10 cellular contexts compared by ENCODE assay signal in the genomic region with DNA sequence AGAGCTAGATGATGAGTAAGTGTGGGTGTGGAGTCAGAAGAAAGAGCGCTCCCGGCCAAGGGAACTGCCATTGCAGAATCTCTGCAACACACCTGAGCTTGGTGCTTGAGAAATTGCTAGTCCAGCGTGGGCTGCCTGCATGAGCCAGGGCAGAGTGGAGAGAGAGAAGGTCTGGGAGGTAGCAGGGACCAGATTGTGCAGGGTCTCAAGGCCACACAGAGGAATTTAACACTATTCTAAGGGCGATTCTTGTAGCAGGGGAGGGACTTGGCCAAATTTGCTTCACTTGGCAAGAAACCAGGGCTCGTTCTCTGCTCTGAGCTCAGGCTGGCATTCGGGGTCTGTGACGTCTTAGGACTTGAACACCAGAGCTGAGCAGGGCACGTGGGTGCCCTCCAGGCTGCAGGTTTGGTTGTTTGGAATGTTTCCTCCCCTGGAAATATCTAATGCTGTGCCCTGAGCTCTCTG. TPM values are rescaled to one million over a fixed set of nuclear protein-coding genes. Genes with fewer than 3 reads are reported as not detected.
DNase-seq lines count a peak whose midpoint lies in the region; ATAC-seq and TF ChIP-seq lines count a peak whose summit lies in the region.
"Had no signal": no experiment of that assay in that cellular context is flagged by ENCODE, and none has a peak within 500 bp of the region (broad histone marks: within the 10 kb centered on the region; RNA-seq: fewer than 3 reads in every experiment).

No MANE protein-coding gene starts in this region.

- H3K27ac ChIP-seq in Panc1 (ENCODE audit: low read length) (peak overlapping the region; percentile 40; the same call in 1 of the 2 replicates), muscle layer of duodenum (ENCODE audit: low read length) (no peak overlapping the region), hepatocyte (no peak overlapping the region)

- BruUV-seq in Panc1 (replicated peaks; lab: Mats Ljungman, UMichigan), result no TSS peak

- H3K4me3 ChIP-seq in Panc1 (ENCODE audit: low read depth in 2 of 2, low read length in 2 of 2) (peak overlapping the region in 1 of 2 experiments; percentile 21; a peak in 1 of 4 replicates), epithelial cell of esophagus (ENCODE audit: low read length) (no peak overlapping the region), muscle layer of duodenum (ENCODE audit: low read depth in 1 of 2, low read length in 2 of 2) (peak overlapping the region; percentile 21 to 36), hepatocyte (no peak overlapping the region)

- no peaks in the 10 kb centered on the region for H3K9me2 ChIP-seq in hepatocyte (replicated peaks; ENCODE audit: insufficient read depth)

- H3K4me3 Mint-ChIP-seq in HFFc6, result no peak overlapping the region; the same call in 1 of the 2 replicates
- H3K4me3 Mint-ChIP-seq: activated CD4-positive, alpha-beta memory T cell treated with anti-CD3 and anti-CD28 coated beads, Interleukin-2, amount 10 ng/mL, durations not matched to agents 7 days and 5 days; CD4-positive, alpha-beta memory T cell had no signal

- WGBS in hepatocyte (ENCODE audit: low lambda C conversion rate, missing lambda C conversion rate), result 63% methylated on average over 8 of the region's 8 CpGs

- peaks cover 30% of the 10 kb centered on the region for H3K4me1 ChIP-seq in Panc1 (ENCODE audit: control insufficient read depth, insufficient read depth, low read length)
- peaks cover 6 to 14% of the 10 kb centered on the region in 2 donors for H3K4me1 ChIP-seq in muscle layer of duodenum (ENCODE audit: control insufficient read depth in 1 of 2, insufficient read depth in 2 of 2, low read length in 2 of 2)
- peaks cover 5% of the 10 kb centered on the region for H3K4me1 ChIP-seq in hepatocyte (ENCODE audit: insufficient read depth)

- POLR2A ChIA-PET in Panc1 (lab: Charles Lee), result interaction anchor here (0.6 kb wide), 2 partner anchors 77 to 936 kb away, joined by 5 to 9 read pairs; no protein-coding TSS in a partner anchor

- H3K27ac Mint-ChIP-seq in HFFc6, result no peak overlapping the region
- H3K27ac Mint-ChIP-seq: activated CD4-positive, alpha-beta memory T cell treated with anti-CD3 and anti-CD28 coated beads, Interleukin-2, amount 10 ng/mL, durations not matched to agents 7 days and 5 days had no signal

- no peaks in the 10 kb centered on the region for H3K36me3 ChIP-seq in Panc1 (ENCODE audit: control insufficient read depth, insufficient read depth, low read length)
- no peaks in the 10 kb centered on the region for H3K36me3 ChIP-seq in muscle layer of duodenum (ENCODE audit: control insufficient read depth in 1 of 2, insufficient read depth in 2 of 2, low read length in 2 of 2)
- H3K36me3 ChIP-seq in hepatocyte (replicated peaks; ENCODE audit: insufficient read depth, low read depth), result no peaks in the 10 kb centered on the region

- intact Hi-C loops in Panc1 (cut with micrococcal nuclease; ENCODE audit: unreplicated experiment), result no loop called here

- H3K9me3 ChIP-seq in Panc1 (ENCODE audit: control insufficient read depth, insufficient read depth, low read depth, low read length), result no peaks in the 10 kb centered on the region
- H3K9me3 ChIP-seq in muscle layer of duodenum (ENCODE audit: control insufficient read depth in 1 of 2, low read length in 2 of 2), result no peaks in the 10 kb centered on the region
- H3K9me3 ChIP-seq in hepatocyte (ENCODE audit: low read depth), result no peaks in the 10 kb centered on the region

- H3K79me2 ChIP-seq in hepatocyte, result no peaks in the 10 kb centered on the region

- H2AFZ ChIP-seq in hepatocyte, result no peak overlapping the region

- no peaks in the 10 kb centered on the region for H3K9me3 Mint-ChIP-seq in HFFc6
- H3K9me3 Mint-ChIP-seq: activated CD4-positive, alpha-beta memory T cell treated with anti-CD3 and anti-CD28 coated beads, Interleukin-2, amount 10 ng/mL, durations not matched to agents 7 days and 5 days; CD4-positive, alpha-beta memory T cell had no signal

- H3K36me3 Mint-ChIP-seq in HFFc6 (ENCODE audit: low read depth), result no peaks in the 10 kb centered on the region
- H3K36me3 Mint-ChIP-seq: CD4-positive, alpha-beta memory T cell had no signal

- in situ Hi-C loops in Panc1 (cut with HindIII; ENCODE audit: low pct_unique_long_range_greater_than_20kb, low sequenced_read_pairs), result no loop called here

- CTCF ChIA-PET in Panc1 (lab: Charles Lee), result no interaction called here

- no peak overlapping the region for H3K4me2 ChIP-seq in hepatocyte

- ATAC-seq in Panc1, result peak; percentile 7

- peaks cover 22% of the 10 kb centered on the region for H3K4me1 Mint-ChIP-seq in HFFc6 (ENCODE audit: low read depth)

- H4K20me1 ChIP-seq in hepatocyte (ENCODE audit: insufficient read depth, poor library complexity, severe bottlenecking), result no peaks in the 10 kb centered on the region

- TF ChIP-seq CTCF in Panc1 (IDR thresholded peaks at IDR 0.05) (no peak), epithelial cell of esophagus (IDR thresholded peaks at IDR 0.05; ENCODE audit: insufficient read depth, low read depth, low read length, missing control alignments) (no peak), HFFc6 (IDR thresholded peaks at IDR 0.05) (no peak), hepatocyte (IDR thresholded peaks at IDR 0.05; ENCODE audit: poor library complexity) (no peak)

- H3K27me3 ChIP-seq in Panc1 (ENCODE audit: control insufficient read depth, insufficient read depth, low read length), result no peaks in the 10 kb centered on the region
- H3K27me3 ChIP-seq in muscle layer of duodenum (ENCODE audit: low read depth, low read length), result no peaks in the 10 kb centered on the region
- no peaks in the 10 kb centered on the region for H3K27me3 ChIP-seq in hepatocyte

- peaks cover 4% of the 10 kb centered on the region for H3K27me3 Mint-ChIP-seq in HFFc6 (ENCODE audit: insufficient read depth)
- H3K27me3 Mint-ChIP-seq: activated CD4-positive, alpha-beta memory T cell treated with anti-CD3 and anti-CD28 coated beads, Interleukin-2, amount 10 ng/mL, durations not matched to agents 7 days and 5 days; CD4-positive, alpha-beta memory T cell had no signal

- peak; percentile 43 for DNase-seq in Ammon's horn (ENCODE audit: low spot score)
- DNase-seq in Panc1 (ENCODE audit: low read depth, low spot score), result no peak
- DNase-seq in epithelial cell of esophagus (ENCODE audit: low read depth), result peak; percentile 82
- DNase-seq in HFFc6, result no peak
- no peak for DNase-seq in hepatocyte (ENCODE audit: low spot score)
- no peak for DNase-seq in NCI-H146 (lab: John Stamatoyannopoulos, UW)
- DNase-seq in stimulated activated naive CD4-positive, alpha-beta T cell (lab: John Stamatoyannopoulos, UW), result no peak
- DNase-seq: activated CD4-positive, alpha-beta memory T cell treated with anti-CD3 and anti-CD28 coated beads, Interleukin-2, amount 10 ng/mL, durations not matched to agents 7 days and 5 days; CD4-positive, alpha-beta memory T cell had no signal

RNA-seq across cellular contexts. Expression of gene BCAS4, which starts 53.5 kb away (rescaled TPM):
- 34.8 TPM for total RNA-seq in Panc1 (2021; ENCODE audit: unreplicated experiment)
- polyA plus RNA-seq in Panc1 (2012; ENCODE audit: insufficient read length), result 76.6 TPM
- total RNA-seq in HFFc6 (2021; fragmentation: NEBNext Ultra II Directional; extraction: Animal tissue kit (Norgen Biotek cat#: 25700)), result 10 to 100 TPM; 19.8 to 23.5 (median 21.7) TPM
- 5.6 and 12.5 TPM in 2 replicates for total RNA-seq in hepatocyte
- 18.0 and 21.6 TPM in 2 replicates for polyA plus RNA-seq in hepatocyte

Comparison
In these comparisons a context has a peak if more than half of its experiments do, and no peak if none do; other contexts are left out.
1. DNase-seq: peak in Ammon's horn (single experiment) and epithelial cell of esophagus (single experiment); none in Panc1 (single experiment), HFFc6 (single experiment), hepatocyte (single experiment), NCI-H146 (single experiment) and stimulated activated naive CD4-positive, alpha-beta T cell (0 of 6).
2. H3K4me3 ChIP-seq: peak in muscle layer of duodenum (2 of 2); none in epithelial cell of esophagus (single experiment) and hepatocyte (single experiment).